1 cellular context compared by ENCODE assay signal in the genomic region with DNA sequence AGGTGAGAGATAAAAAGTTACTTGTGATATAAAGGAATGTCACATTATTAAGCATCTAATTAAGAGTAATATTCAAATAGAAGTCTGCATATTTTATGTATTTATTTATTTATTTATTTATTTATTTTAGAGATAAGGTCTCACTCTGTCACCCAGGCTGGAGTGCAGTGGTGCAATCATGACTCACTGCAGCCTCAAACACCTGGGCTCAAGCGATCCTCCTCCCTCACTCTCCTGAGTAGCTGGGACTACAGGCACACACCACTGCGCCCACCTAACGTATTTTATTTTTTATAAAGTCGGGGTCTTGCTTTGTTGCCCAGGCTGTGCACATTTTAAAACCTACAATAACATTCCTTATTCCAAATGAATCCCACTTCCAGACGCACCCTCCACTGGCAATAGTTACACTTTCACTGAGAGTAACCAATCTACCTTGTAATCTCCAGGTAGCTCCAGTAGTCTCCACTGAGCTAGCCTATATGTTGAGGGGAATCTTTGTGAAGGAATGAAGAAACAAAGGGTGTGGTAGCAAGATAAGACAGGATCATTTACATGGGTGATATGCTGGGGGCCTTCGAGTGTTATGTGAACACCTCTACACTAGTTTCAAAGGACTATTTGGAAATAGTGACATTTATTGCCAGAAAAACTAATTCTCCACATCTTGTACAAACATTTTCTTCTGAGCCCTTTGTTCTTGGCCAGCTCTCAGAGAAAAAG.
TF ChIP-seq lines count a peak whose summit lies in the region.

No MANE protein-coding gene starts in this region.

TF ChIP-seq in WTC11, 78 proteins besides CTCF, POLR2A, EP300 and RAD21:
- TF ChIP-seq TEAD4 (CRISPR knock-in tag; IDR thresholded peaks at IDR 0.05) = no peak
- TF ChIP-seq ESRRA (CRISPR knock-in tag; IDR thresholded peaks at IDR 0.05; ENCODE audit: borderline replicate concordance) = no peak
- no peak for TF ChIP-seq NR2C2 (CRISPR knock-in tag; IDR thresholded peaks at IDR 0.05)
- no peak for TF ChIP-seq JUN (CRISPR knock-in tag; IDR thresholded peaks at IDR 0.05)
- TF ChIP-seq FOXJ3 (CRISPR knock-in tag; IDR thresholded peaks at IDR 0.05; ENCODE audit: borderline replicate concordance) = no peak
- no peak for TF ChIP-seq OVOL2 (CRISPR knock-in tag; IDR thresholded peaks at IDR 0.05; ENCODE audit: borderline replicate concordance)
- TF ChIP-seq, protein P1, sequence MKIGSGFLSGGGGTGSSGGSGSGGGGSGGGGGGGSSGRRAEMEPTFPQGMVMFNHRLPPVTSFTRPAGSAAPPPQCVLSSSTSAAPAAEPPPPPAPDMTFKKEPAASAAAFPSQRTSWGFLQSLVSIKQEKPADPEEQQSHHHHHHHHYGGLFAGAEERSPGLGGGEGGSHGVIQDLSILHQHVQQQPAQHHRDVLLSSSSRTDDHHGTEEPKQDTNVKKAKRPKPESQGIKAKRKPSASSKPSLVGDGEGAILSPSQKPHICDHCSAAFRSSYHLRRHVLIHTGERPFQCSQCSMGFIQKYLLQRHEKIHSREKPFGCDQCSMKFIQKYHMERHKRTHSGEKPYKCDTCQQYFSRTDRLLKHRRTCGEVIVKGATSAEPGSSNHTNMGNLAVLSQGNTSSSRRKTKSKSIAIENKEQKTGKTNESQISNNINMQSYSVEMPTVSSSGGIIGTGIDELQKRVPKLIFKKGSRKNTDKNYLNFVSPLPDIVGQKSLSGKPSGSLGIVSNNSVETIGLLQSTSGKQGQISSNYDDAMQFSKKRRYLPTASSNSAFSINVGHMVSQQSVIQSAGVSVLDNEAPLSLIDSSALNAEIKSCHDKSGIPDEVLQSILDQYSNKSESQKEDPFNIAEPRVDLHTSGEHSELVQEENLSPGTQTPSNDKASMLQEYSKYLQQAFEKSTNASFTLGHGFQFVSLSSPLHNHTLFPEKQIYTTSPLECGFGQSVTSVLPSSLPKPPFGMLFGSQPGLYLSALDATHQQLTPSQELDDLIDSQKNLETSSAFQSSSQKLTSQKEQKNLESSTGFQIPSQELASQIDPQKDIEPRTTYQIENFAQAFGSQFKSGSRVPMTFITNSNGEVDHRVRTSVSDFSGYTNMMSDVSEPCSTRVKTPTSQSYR (CRISPR knock-in tag; IDR thresholded peaks at IDR 0.05) = no peak
- TF ChIP-seq NFE2L1 (CRISPR knock-in tag; IDR thresholded peaks at IDR 0.05) = no peak
- TF ChIP-seq ZBTB21 (CRISPR knock-in tag; IDR thresholded peaks at IDR 0.05; ENCODE audit: borderline replicate concordance) = no peak
- TF ChIP-seq, protein P2, sequence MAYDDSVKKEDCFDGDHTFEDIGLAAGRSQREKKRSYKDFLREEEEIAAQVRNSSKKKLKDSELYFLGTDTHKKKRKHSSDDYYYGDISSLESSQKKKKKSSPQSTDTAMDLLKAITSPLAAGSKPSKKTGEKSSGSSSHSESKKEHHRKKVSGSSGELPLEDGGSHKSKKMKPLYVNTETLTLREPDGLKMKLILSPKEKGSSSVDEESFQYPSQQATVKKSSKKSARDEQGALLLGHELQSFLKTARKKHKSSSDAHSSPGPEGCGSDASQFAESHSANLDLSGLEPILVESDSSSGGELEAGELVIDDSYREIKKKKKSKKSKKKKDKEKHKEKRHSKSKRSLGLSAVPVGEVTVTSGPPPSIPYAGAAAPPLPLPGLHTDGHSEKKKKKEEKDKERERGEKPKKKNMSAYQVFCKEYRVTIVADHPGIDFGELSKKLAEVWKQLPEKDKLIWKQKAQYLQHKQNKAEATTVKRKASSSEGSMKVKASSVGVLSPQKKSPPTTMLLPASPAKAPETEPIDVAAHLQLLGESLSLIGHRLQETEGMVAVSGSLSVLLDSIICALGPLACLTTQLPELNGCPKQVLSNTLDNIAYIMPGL (CRISPR knock-in tag; IDR thresholded peaks at IDR 0.05) = no peak
- TF ChIP-seq SMAD3 (CRISPR knock-in tag; IDR thresholded peaks at IDR 0.05; ENCODE audit: borderline replicate concordance) = no peak
- TF ChIP-seq ZNF232 (CRISPR knock-in tag; IDR thresholded peaks at IDR 0.05) = no peak
- TF ChIP-seq, protein P3, sequence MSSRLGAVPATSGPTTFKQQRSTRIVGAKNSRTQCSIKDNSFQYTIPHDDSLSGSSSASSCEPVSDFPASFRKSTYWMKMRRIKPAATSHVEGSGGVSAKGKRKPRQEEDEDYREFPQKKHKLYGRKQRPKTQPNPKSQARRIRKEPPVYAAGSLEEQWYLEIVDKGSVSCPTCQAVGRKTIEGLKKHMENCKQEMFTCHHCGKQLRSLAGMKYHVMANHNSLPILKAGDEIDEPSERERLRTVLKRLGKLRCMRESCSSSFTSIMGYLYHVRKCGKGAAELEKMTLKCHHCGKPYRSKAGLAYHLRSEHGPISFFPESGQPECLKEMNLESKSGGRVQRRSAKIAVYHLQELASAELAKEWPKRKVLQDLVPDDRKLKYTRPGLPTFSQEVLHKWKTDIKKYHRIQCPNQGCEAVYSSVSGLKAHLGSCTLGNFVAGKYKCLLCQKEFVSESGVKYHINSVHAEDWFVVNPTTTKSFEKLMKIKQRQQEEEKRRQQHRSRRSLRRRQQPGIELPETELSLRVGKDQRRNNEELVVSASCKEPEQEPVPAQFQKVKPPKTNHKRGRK (CRISPR knock-in tag; IDR thresholded peaks at IDR 0.05; ENCODE audit: borderline replicate concordance) = no peak
- TF ChIP-seq JAZF1 (CRISPR knock-in tag; IDR thresholded peaks at IDR 0.05) = no peak
- TF ChIP-seq, protein P4, sequence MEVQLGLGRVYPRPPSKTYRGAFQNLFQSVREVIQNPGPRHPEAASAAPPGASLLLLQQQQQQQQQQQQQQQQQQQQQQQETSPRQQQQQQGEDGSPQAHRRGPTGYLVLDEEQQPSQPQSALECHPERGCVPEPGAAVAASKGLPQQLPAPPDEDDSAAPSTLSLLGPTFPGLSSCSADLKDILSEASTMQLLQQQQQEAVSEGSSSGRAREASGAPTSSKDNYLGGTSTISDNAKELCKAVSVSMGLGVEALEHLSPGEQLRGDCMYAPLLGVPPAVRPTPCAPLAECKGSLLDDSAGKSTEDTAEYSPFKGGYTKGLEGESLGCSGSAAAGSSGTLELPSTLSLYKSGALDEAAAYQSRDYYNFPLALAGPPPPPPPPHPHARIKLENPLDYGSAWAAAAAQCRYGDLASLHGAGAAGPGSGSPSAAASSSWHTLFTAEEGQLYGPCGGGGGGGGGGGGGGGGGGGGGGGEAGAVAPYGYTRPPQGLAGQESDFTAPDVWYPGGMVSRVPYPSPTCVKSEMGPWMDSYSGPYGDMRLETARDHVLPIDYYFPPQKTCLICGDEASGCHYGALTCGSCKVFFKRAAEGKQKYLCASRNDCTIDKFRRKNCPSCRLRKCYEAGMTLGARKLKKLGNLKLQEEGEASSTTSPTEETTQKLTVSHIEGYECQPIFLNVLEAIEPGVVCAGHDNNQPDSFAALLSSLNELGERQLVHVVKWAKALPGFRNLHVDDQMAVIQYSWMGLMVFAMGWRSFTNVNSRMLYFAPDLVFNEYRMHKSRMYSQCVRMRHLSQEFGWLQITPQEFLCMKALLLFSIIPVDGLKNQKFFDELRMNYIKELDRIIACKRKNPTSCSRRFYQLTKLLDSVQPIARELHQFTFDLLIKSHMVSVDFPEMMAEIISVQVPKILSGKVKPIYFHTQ (CRISPR knock-in tag; IDR thresholded peaks at IDR 0.05) = no peak
- TF ChIP-seq, protein P5, sequence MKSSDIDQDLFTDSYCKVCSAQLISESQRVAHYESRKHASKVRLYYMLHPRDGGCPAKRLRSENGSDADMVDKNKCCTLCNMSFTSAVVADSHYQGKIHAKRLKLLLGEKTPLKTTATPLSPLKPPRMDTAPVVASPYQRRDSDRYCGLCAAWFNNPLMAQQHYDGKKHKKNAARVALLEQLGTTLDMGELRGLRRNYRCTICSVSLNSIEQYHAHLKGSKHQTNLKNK (CRISPR knock-in tag; IDR thresholded peaks at IDR 0.05) = no peak
- TF ChIP-seq, protein P6, sequence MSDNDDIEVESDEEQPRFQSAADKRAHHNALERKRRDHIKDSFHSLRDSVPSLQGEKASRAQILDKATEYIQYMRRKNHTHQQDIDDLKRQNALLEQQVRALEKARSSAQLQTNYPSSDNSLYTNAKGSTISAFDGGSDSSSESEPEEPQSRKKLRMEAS (CRISPR knock-in tag; IDR thresholded peaks at IDR 0.05) = no peak
